In genomic region chr21:36385909-36386642, GRCh38 we compare ENCODE assay signal across 1 cellular context.
TF ChIP-seq lines count a peak whose summit lies in the region.

No MANE protein-coding gene starts in this region.

TF ChIP-seq in HepG2, 621 proteins besides CTCF, POLR2A, EP300 and RAD21:
- TF ChIP-seq ZBTB38 (CRISPR knock-in tag; IDR thresholded peaks at IDR 0.05), result peak; percentile 52; the same call in 1 of the 2 replicates
- TF ChIP-seq ARID4A (CRISPR knock-in tag; IDR thresholded peaks at IDR 0.05; ENCODE audit: borderline replicate concordance), result no peak
TF ChIP-seq in HepG2: peak in this region for 1.
